1 cellular context compared by ENCODE assay signal in the genomic region with DNA sequence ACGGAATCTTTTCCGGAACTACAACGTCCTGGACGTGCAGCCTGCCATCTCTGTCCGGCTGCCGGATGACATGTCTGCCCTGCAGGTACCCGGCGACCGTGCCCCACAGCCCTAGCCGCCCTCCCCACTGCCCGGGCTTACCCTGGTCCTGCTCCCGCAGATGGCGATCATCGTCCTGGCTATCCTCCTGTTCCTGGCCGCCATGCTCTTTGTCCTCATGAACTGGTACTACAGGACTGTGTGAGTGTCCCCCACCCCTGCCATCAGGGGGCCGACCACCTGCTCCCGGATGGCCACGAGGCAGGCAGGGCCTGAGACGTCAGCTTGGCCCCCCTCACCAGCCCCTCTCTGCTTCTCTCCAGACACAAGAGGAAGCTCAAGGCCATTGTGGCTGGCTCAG.
TF ChIP-seq lines count a peak whose summit lies in the region.

No MANE protein-coding gene starts in this region.

TF ChIP-seq in HepG2, 621 proteins besides CTCF, POLR2A, EP300 and RAD21:
- TF ChIP-seq, protein P1, sequence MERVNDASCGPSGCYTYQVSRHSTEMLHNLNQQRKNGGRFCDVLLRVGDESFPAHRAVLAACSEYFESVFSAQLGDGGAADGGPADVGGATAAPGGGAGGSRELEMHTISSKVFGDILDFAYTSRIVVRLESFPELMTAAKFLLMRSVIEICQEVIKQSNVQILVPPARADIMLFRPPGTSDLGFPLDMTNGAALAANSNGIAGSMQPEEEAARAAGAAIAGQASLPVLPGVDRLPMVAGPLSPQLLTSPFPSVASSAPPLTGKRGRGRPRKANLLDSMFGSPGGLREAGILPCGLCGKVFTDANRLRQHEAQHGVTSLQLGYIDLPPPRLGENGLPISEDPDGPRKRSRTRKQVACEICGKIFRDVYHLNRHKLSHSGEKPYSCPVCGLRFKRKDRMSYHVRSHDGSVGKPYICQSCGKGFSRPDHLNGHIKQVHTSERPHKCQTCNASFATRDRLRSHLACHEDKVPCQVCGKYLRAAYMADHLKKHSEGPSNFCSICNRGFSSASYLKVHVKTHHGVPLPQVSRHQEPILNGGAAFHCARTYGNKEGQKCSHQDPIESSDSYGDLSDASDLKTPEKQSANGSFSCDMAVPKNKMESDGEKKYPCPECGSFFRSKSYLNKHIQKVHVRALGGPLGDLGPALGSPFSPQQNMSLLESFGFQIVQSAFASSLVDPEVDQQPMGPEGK (CRISPR knock-in tag; IDR thresholded peaks at IDR 0.05): no peak
- TF ChIP-seq, protein P2, sequence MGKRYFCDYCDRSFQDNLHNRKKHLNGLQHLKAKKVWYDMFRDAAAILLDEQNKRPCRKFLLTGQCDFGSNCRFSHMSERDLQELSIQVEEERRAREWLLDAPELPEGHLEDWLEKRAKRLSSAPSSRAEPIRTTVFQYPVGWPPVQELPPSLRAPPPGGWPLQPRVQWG (CRISPR knock-in tag; IDR thresholded peaks at IDR 0.05; ENCODE audit: borderline replicate concordance, low read depth): no peak
- TF ChIP-seq, protein P3, sequence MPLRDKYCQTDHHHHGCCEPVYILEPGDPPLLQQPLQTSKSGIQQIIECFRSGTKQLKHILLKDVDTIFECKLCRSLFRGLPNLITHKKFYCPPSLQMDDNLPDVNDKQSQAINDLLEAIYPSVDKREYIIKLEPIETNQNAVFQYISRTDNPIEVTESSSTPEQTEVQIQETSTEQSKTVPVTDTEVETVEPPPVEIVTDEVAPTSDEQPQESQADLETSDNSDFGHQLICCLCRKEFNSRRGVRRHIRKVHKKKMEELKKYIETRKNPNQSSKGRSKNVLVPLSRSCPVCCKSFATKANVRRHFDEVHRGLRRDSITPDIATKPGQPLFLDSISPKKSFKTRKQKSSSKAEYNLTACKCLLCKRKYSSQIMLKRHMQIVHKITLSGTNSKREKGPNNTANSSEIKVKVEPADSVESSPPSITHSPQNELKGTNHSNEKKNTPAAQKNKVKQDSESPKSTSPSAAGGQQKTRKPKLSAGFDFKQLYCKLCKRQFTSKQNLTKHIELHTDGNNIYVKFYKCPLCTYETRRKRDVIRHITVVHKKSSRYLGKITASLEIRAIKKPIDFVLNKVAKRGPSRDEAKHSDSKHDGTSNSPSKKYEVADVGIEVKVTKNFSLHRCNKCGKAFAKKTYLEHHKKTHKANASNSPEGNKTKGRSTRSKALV (CRISPR knock-in tag; IDR thresholded peaks at IDR 0.05): no peak
- TF ChIP-seq HOXA3 (CRISPR knock-in tag; IDR thresholded peaks at IDR 0.05): no peak
- TF ChIP-seq, protein P4, sequence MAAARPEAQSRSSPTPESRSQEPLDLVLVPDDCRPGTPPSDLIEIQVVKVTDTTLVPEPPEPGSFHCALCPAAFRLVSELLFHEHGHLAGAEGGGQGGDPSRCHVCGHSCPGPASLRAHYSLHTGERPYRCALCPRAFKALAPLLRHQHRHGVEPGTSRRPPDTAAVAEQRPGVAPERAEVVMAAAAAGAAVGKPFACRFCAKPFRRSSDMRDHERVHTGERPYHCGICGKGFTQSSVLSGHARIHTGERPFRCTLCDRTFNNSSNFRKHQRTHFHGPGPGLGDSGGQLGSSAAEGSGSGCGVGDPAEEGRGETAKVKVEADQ (CRISPR knock-in tag; IDR thresholded peaks at IDR 0.05; ENCODE audit: borderline replicate concordance): no peak
- TF ChIP-seq, protein P5, sequence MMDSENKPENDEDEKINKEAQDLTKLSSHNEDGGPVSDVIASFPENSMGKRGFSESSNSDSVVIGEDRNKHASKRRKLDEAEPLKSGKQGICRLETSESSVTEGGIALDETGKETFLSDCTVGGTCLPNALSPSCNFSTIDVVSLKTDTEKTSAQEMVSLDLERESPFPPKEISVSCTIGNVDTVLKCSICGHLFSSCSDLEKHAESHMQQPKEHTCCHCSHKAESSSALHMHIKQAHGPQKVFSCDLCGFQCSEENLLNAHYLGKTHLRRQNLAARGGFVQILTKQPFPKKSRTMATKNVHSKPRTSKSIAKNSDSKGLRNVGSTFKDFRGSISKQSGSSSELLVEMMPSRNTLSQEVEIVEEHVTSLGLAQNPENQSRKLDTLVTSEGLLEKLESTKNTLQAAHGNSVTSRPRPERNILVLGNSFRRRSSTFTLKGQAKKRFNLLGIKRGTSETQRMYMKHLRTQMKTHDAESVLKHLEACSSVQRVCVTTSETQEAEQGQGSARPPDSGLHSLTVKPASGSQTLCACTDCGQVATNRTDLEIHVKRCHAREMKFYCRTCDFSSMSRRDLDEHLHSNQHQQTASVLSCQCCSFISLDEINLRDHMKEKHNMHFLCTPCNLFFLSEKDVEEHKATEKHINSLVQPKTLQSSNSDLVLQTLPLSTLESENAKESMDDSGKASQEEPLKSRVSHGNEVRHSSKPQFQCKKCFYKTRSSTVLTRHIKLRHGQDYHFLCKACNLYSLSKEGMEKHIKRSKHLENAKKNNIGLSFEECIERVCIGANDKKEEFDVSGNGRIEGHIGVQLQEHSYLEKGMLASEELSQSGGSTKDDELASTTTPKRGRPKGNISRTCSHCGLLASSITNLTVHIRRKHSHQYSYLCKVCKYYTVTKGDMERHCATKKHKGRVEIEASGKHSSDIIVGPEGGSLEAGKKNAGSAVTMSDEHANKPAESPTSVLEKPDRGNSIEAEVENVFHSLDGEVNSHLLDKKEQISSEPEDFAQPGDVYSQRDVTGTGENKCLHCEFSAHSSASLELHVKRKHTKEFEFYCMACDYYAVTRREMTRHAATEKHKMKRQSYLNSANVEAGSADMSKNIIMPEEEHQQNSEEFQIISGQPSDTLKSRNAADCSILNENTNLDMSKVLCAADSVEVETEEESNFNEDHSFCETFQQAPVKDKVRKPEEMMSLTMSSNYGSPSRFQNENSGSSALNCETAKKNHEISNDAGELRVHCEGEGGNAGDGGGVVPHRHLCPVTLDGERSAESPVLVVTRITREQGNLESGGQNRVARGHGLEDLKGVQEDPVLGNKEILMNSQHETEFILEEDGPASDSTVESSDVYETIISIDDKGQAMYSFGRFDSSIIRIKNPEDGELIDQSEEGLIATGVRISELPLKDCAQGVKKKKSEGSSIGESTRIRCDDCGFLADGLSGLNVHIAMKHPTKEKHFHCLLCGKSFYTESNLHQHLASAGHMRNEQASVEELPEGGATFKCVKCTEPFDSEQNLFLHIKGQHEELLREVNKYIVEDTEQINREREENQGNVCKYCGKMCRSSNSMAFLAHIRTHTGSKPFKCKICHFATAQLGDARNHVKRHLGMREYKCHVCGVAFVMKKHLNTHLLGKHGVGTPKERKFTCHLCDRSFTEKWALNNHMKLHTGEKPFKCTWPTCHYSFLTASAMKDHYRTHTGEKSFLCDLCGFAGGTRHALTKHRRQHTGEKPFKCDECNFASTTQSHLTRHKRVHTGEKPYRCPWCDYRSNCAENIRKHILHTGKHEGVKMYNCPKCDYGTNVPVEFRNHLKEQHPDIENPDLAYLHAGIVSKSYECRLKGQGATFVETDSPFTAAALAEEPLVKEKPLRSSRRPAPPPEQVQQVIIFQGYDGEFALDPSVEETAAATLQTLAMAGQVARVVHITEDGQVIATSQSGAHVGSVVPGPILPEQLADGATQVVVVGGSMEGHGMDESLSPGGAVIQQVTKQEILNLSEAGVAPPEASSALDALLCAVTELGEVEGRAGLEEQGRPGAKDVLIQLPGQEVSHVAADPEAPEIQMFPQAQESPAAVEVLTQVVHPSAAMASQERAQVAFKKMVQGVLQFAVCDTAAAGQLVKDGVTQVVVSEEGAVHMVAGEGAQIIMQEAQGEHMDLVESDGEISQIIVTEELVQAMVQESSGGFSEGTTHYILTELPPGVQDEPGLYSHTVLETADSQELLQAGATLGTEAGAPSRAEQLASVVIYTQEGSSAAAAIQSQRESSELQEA (CRISPR knock-in tag; IDR thresholded peaks at IDR 0.05; ENCODE audit: not compliant biosample characterization): no peak
- TF ChIP-seq, protein P6, sequence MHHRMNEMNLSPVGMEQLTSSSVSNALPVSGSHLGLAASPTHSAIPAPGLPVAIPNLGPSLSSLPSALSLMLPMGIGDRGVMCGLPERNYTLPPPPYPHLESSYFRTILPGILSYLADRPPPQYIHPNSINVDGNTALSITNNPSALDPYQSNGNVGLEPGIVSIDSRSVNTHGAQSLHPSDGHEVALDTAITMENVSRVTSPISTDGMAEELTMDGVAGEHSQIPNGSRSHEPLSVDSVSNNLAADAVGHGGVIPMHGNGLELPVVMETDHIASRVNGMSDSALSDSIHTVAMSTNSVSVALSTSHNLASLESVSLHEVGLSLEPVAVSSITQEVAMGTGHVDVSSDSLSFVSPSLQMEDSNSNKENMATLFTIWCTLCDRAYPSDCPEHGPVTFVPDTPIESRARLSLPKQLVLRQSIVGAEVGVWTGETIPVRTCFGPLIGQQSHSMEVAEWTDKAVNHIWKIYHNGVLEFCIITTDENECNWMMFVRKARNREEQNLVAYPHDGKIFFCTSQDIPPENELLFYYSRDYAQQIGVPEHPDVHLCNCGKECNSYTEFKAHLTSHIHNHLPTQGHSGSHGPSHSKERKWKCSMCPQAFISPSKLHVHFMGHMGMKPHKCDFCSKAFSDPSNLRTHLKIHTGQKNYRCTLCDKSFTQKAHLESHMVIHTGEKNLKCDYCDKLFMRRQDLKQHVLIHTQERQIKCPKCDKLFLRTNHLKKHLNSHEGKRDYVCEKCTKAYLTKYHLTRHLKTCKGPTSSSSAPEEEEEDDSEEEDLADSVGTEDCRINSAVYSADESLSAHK (CRISPR knock-in tag; IDR thresholded peaks at IDR 0.05; ENCODE audit: borderline replicate concordance): no peak
- TF ChIP-seq ZNF432 (CRISPR knock-in tag; IDR thresholded peaks at IDR 0.05; ENCODE audit: borderline replicate concordance): no peak
- TF ChIP-seq, protein P7, sequence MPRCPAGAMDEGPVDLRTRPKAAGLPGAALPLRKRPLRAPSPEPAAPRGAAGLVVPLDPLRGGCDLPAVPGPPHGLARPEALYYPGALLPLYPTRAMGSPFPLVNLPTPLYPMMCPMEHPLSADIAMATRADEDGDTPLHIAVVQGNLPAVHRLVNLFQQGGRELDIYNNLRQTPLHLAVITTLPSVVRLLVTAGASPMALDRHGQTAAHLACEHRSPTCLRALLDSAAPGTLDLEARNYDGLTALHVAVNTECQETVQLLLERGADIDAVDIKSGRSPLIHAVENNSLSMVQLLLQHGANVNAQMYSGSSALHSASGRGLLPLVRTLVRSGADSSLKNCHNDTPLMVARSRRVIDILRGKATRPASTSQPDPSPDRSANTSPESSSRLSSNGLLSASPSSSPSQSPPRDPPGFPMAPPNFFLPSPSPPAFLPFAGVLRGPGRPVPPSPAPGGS (CRISPR knock-in tag; IDR thresholded peaks at IDR 0.05): no peak
- TF ChIP-seq HMG20A (CRISPR knock-in tag; IDR thresholded peaks at IDR 0.05; ENCODE audit: borderline replicate concordance): no peak
- no peak for TF ChIP-seq ONECUT2 (CRISPR knock-in tag; IDR thresholded peaks at IDR 0.05)
- TF ChIP-seq, protein P8, sequence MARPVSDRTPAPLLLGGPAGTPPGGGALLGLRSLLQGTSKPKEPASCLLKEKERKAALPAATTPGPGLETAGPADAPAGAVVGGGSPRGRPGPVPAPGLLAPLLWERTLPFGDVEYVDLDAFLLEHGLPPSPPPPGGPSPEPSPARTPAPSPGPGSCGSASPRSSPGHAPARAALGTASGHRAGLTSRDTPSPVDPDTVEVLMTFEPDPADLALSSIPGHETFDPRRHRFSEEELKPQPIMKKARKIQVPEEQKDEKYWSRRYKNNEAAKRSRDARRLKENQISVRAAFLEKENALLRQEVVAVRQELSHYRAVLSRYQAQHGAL (CRISPR knock-in tag; IDR thresholded peaks at IDR 0.05; ENCODE audit: not compliant biosample characterization): no peak
- no peak for TF ChIP-seq MZF1 (CRISPR knock-in tag; IDR thresholded peaks at IDR 0.05; ENCODE audit: borderline replicate concordance)
- TF ChIP-seq, protein P9, sequence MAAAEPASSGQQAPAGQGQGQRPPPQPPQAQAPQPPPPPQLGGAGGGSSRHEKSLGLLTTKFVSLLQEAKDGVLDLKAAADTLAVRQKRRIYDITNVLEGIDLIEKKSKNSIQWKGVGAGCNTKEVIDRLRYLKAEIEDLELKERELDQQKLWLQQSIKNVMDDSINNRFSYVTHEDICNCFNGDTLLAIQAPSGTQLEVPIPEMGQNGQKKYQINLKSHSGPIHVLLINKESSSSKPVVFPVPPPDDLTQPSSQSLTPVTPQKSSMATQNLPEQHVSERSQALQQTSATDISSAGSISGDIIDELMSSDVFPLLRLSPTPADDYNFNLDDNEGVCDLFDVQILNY (CRISPR knock-in tag; conservative IDR thresholded peaks at IDR 0.05): no peak
- TF ChIP-seq, protein P10, sequence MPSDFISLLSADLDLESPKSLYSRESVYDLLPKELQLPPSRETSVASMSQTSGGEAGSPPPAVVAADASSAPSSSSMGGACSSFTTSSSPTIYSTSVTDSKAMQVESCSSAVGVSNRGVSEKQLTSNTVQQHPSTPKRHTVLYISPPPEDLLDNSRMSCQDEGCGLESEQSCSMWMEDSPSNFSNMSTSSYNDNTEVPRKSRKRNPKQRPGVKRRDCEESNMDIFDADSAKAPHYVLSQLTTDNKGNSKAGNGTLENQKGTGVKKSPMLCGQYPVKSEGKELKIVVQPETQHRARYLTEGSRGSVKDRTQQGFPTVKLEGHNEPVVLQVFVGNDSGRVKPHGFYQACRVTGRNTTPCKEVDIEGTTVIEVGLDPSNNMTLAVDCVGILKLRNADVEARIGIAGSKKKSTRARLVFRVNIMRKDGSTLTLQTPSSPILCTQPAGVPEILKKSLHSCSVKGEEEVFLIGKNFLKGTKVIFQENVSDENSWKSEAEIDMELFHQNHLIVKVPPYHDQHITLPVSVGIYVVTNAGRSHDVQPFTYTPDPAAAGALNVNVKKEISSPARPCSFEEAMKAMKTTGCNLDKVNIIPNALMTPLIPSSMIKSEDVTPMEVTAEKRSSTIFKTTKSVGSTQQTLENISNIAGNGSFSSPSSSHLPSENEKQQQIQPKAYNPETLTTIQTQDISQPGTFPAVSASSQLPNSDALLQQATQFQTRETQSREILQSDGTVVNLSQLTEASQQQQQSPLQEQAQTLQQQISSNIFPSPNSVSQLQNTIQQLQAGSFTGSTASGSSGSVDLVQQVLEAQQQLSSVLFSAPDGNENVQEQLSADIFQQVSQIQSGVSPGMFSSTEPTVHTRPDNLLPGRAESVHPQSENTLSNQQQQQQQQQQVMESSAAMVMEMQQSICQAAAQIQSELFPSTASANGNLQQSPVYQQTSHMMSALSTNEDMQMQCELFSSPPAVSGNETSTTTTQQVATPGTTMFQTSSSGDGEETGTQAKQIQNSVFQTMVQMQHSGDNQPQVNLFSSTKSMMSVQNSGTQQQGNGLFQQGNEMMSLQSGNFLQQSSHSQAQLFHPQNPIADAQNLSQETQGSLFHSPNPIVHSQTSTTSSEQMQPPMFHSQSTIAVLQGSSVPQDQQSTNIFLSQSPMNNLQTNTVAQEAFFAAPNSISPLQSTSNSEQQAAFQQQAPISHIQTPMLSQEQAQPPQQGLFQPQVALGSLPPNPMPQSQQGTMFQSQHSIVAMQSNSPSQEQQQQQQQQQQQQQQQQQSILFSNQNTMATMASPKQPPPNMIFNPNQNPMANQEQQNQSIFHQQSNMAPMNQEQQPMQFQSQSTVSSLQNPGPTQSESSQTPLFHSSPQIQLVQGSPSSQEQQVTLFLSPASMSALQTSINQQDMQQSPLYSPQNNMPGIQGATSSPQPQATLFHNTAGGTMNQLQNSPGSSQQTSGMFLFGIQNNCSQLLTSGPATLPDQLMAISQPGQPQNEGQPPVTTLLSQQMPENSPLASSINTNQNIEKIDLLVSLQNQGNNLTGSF (CRISPR knock-in tag; IDR thresholded peaks at IDR 0.05): no peak
TF ChIP-seq in HepG2: peak in this region for 0.
